Comparison of ENCODE assay signal across 10 cellular contexts in the genomic region with DNA sequence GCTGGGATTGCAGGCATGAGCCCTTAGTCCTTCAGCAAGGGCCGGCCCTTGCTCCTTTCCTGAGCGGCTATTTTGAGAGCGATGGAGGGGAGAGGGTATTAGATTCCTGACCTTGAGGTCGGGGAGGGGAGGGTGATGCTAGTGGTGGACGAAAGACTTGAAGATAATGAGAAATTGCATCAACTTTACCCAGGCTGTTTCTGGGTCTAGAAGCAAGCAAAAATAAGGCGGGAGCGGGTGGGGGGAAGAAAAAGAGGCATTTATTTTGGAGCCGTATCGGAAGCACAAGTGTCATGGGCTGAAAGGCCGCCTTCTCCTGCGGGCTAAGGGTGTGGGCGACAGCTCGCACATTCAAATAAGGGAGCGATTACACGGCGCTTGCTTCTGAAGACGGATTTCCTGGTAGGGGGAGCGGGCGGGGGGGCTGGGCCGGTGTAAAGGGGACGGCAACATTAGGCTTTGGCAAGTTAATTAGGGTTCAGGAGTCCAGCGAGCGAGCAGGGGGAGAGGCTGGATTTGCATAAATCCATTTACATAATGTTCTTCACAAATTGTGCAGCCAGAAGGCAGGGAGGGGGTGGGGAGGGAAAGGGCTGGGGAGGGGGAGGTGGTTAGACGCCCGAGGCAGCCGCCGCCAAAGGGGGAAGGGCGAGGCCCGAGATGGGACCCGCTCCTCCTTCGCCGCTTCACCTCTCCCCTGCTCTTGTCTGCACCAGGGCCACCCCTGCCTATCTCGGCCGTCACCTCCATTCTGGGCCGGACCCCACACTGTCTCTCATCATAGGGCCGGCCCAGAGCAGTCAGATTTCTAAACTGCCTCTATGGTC.
A peak's percentile ranks its signal among the peaks of the same experiment; 100 is the strongest.
DNase-seq lines count a peak whose midpoint lies in the region; ATAC-seq and TF ChIP-seq lines count a peak whose summit lies in the region.
"Had no signal": no experiment of that assay in that cellular context is flagged by ENCODE, and none has a peak within 500 bp of the region (broad histone marks: within the 10 kb centered on the region; RNA-seq: fewer than 3 reads in every experiment).

No MANE protein-coding gene starts in this region.

- intact Hi-C loops in activated CD4-positive, alpha-beta T cell treated with anti-CD3 and anti-CD28 coated beads for 36 hours (cut with DNase I, micrococcal nuclease) = no loop called here
- intact Hi-C loops in activated B cell treated with CpG ODN at 0.5 μM for 24 hours (cut with micrococcal nuclease) = loop anchor here (1.0 kb wide), 1 partner anchor 224 kb away; no protein-coding TSS in a partner anchor

- peak; percentile 41 for DNase-seq in activated CD4-positive, alpha-beta T cell treated with anti-CD3 and anti-CD28 coated beads for 36 hours
- DNase-seq in activated CD4-positive, alpha-beta T cell treated with anti-CD3 and anti-CD28 coated beads, Interleukin-2, amount 50 U/mL, for 4 hours = no peak
- no peak for DNase-seq in activated B cell treated with CpG ODN at 0.5 μM for 24 hours
- DNase-seq in stimulated activated CD8-positive, alpha-beta memory T cell treated with anti-CD3 and anti-CD28 coated beads, Interleukin-4, amount 100 ng/mL, for 24 hours (ENCODE audit: low read depth) = peak; percentile 0
- no peak for DNase-seq in SKM-1 treated with dmso at 0.1 percent for 144 hours (lab: John Stamatoyannopoulos, UW; ENCODE audit: unreplicated experiment)
- no peak for DNase-seq in NCI-H510A (lab: John Stamatoyannopoulos, UW)
- DNase-seq in DMS53 treated with DMSO at 0.1 percent for 48 hours (lab: John Stamatoyannopoulos, UW; ENCODE audit: unreplicated experiment) = no peak
- DNase-seq: erythroblast, SHP77 had no signal

- peaks cover 24% of the 10 kb centered on the region for H3K27me3 ChIP-seq in iPS-15b (ENCODE audit: control insufficient read depth, insufficient read depth, low read length)

- peaks cover 34% of the 10 kb centered on the region for H3K27me3 Mint-ChIP-seq in activated CD4-positive, alpha-beta T cell treated with anti-CD3 and anti-CD28 coated beads for 36 hours
- H3K27me3 Mint-ChIP-seq in activated B cell treated with CpG ODN at 0.5 μM for 24 hours = peaks cover 24% of the 10 kb centered on the region

- H3K9me3 Mint-ChIP-seq in activated CD4-positive, alpha-beta T cell treated with anti-CD3 and anti-CD28 coated beads for 36 hours (ENCODE audit: low read depth) = no peaks in the 10 kb centered on the region
- peaks cover 3% of the 10 kb centered on the region for H3K9me3 Mint-ChIP-seq in activated B cell treated with CpG ODN at 0.5 μM for 24 hours

- H3K36me3 ChIP-seq in iPS-15b (ENCODE audit: control insufficient read depth, insufficient read depth, low read length) = no peaks in the 10 kb centered on the region

- CTCF ChIA-PET in activated CD4-positive, alpha-beta T cell treated with anti-CD3 and anti-CD28 coated beads for 36 hours (lab: Charles Lee) = no interaction called here
- CTCF ChIA-PET in activated B cell treated with CpG ODN at 0.5 μM for 24 hours (lab: Charles Lee) = no interaction called here

- H3K4me3 Mint-ChIP-seq in activated CD4-positive, alpha-beta T cell treated with anti-CD3 and anti-CD28 coated beads for 36 hours = peak overlapping the region; percentile 48
- H3K4me3 Mint-ChIP-seq in activated B cell treated with CpG ODN at 0.5 μM for 24 hours = peak overlapping the region; percentile 79

- H3K36me3 Mint-ChIP-seq in activated CD4-positive, alpha-beta T cell treated with anti-CD3 and anti-CD28 coated beads for 36 hours (ENCODE audit: low read depth) = no peaks in the 10 kb centered on the region
- no peaks in the 10 kb centered on the region for H3K36me3 Mint-ChIP-seq in activated B cell treated with CpG ODN at 0.5 μM for 24 hours (ENCODE audit: low read depth)

- peaks cover 11% of the 10 kb centered on the region for H3K4me1 Mint-ChIP-seq in activated CD4-positive, alpha-beta T cell treated with anti-CD3 and anti-CD28 coated beads for 36 hours
- H3K4me1 Mint-ChIP-seq in activated B cell treated with CpG ODN at 0.5 μM for 24 hours = peaks cover 20% of the 10 kb centered on the region

- TF ChIP-seq CTCF in activated B cell treated with CpG ODN at 0.5 μM for 24 hours (IDR thresholded peaks at IDR 0.05) = no peak

- peak; percentile 39 for ATAC-seq in activated CD4-positive, alpha-beta T cell treated with anti-CD3 and anti-CD28 coated beads for 36 hours
- no peak for ATAC-seq in activated B cell treated with CpG ODN at 0.5 μM for 24 hours (ENCODE audit: low read depth)

- H3K9me3 ChIP-seq in iPS-15b (ENCODE audit: control insufficient read depth, insufficient read depth, low read length) = no peaks in the 10 kb centered on the region

- no peak overlapping the region for H3K9ac ChIP-seq in iPS-15b (ENCODE audit: low read depth, low read length)

- POLR2A ChIA-PET in activated CD4-positive, alpha-beta T cell treated with anti-CD3 and anti-CD28 coated beads for 36 hours (lab: Charles Lee) = no interaction called here
- POLR2A ChIA-PET in activated B cell treated with CpG ODN at 0.5 μM for 24 hours (lab: Charles Lee) = no interaction called here

- no peak overlapping the region for H3K27ac Mint-ChIP-seq in activated CD4-positive, alpha-beta T cell treated with anti-CD3 and anti-CD28 coated beads for 36 hours
- no peak overlapping the region for H3K27ac Mint-ChIP-seq in activated B cell treated with CpG ODN at 0.5 μM for 24 hours

- H3K4me3 ChIP-seq in iPS-15b (ENCODE audit: low read depth, low read length) = peak overlapping the region; percentile 69

- H3K4me1 ChIP-seq in iPS-15b (ENCODE audit: control insufficient read depth, insufficient read depth, low read length) = peaks cover 23% of the 10 kb centered on the region

Comparison
In these comparisons a context has a peak if more than half of its experiments do, and no peak if none do; other contexts are left out.
1. DNase-seq: peak in activated CD4-positive, alpha-beta T cell treated with anti-CD3 and anti-CD28 coated beads for 36 hours (single experiment) and stimulated activated CD8-positive, alpha-beta memory T cell treated with anti-CD3 and anti-CD28 coated beads, Interleukin-4, amount 100 ng/mL, for 24 hours (single experiment); none in activated CD4-positive, alpha-beta T cell treated with anti-CD3 and anti-CD28 coated beads, Interleukin-2, amount 50 U/mL, for 4 hours (0 of 2), activated B cell treated with CpG ODN at 0.5 μM for 24 hours (single experiment), SKM-1 treated with dmso at 0.1 percent for 144 hours (single experiment), NCI-H510A (single experiment) and DMS53 treated with DMSO at 0.1 percent for 48 hours (single experiment).